10 cellular contexts compared by ENCODE assay signal in genomic region chr2:37189452-37190153, GRCh38. TPM values are rescaled to one million over a fixed set of nuclear protein-coding genes. Genes with fewer than 3 reads are reported as not detected.
DNase-seq lines count a peak whose midpoint lies in the region; ATAC-seq and TF ChIP-seq lines count a peak whose summit lies in the region.
"Had no signal": no experiment of that assay in that cellular context is flagged by ENCODE, and none has a peak within 500 bp of the region (broad histone marks: within the 10 kb centered on the region; RNA-seq: fewer than 3 reads in every experiment).

No MANE protein-coding gene starts in this region.

- CTCF ChIA-PET in activated CD8-positive, alpha-beta memory T cell treated with anti-CD3 and anti-CD28 coated beads, Interleukin-2, amount 10 ng/mL, durations not matched to agents 7 days and 5 days (lab: Charles Lee) = interaction anchor here (0.6 to 1.8 kb wide), 4 partner anchors 7 to 21 kb away, joined by 3 to 6 read pairs (median 4); no protein-coding TSS in a partner anchor

- no peaks in the 10 kb centered on the region for H3K9me3 ChIP-seq in testis
- no peaks in the 10 kb centered on the region for H3K9me3 ChIP-seq in colonic mucosa
- H3K9me3 ChIP-seq: thoracic aorta had no signal

- peak; percentile 42 for ATAC-seq in activated CD8-positive, alpha-beta memory T cell treated with anti-CD3 and anti-CD28 coated beads, Interleukin-2, amount 10 ng/mL, durations not matched to agents 7 days and 5 days
- no peak for ATAC-seq in GM21737 (IDR thresholded peaks at IDR 0.05; ENCODE audit: unreplicated experiment)
- no peak for ATAC-seq in HG02840 (IDR thresholded peaks at IDR 0.05; ENCODE audit: low FRiP score, unreplicated experiment)
- ATAC-seq: CD8-positive, alpha-beta T cell had no signal

- intact Hi-C loops in testis (cut with DNase I; ENCODE audit: low total_unique reads) = no loop called here
- intact Hi-C loops in colonic mucosa (cut with DNase I) = no loop called here

- WGBS in testis, 2 donors = 69% methylated on average over 6 of the region's 6 CpGs

- no peak overlapping the region for H3K4me3 Mint-ChIP-seq in activated CD8-positive, alpha-beta memory T cell treated with anti-CD3 and anti-CD28 coated beads, Interleukin-2, amount 10 ng/mL, durations not matched to agents 7 days and 5 days
- H3K4me3 Mint-ChIP-seq: CD8-positive, alpha-beta T cell had no signal

- H3K36me3 ChIP-seq in testis (ENCODE audit: low read depth, missing control alignments) (no peaks in the 10 kb centered on the region), colonic mucosa (no peaks in the 10 kb centered on the region)
- H3K36me3 ChIP-seq: thoracic aorta had no signal

- H3K27me3 ChIP-seq in testis (no peaks in the 10 kb centered on the region), colonic mucosa (no peaks in the 10 kb centered on the region)

- DNase-seq in activated CD8-positive, alpha-beta memory T cell treated with anti-CD3 and anti-CD28 coated beads, Interleukin-2, amount 10 ng/mL, durations not matched to agents 7 days and 5 days = no peak
- DNase-seq in activated CD8-positive, alpha-beta memory T cell treated with anti-CD3 and anti-CD28 coated beads, Interleukin-2, amount 50 U/mL, for 48 hours = no peak
- peak; percentile 92 for DNase-seq in SIG-M5 (lab: John Stamatoyannopoulos, UW)
- DNase-seq in foreskin melanocyte = peak; percentile 84
- DNase-seq in testis = peak; percentile 78
- no peak for DNase-seq in colonic mucosa
- DNase-seq: CD8-positive, alpha-beta T cell had no signal

- H3K27ac Mint-ChIP-seq in activated CD8-positive, alpha-beta memory T cell treated with anti-CD3 and anti-CD28 coated beads, Interleukin-2, amount 10 ng/mL, durations not matched to agents 7 days and 5 days = no peak overlapping the region
- H3K27ac Mint-ChIP-seq: CD8-positive, alpha-beta T cell had no signal

- H3K27ac ChIP-seq in testis = peak overlapping the region; percentile 50 to 75
- no peak overlapping the region for H3K27ac ChIP-seq in colonic mucosa
- H3K27ac ChIP-seq: thoracic aorta had no signal

- peaks cover 10% of the 10 kb centered on the region for H3K4me1 Mint-ChIP-seq in activated CD8-positive, alpha-beta memory T cell treated with anti-CD3 and anti-CD28 coated beads, Interleukin-2, amount 10 ng/mL, durations not matched to agents 7 days and 5 days

- no peak for TF ChIP-seq CTCF in testis (IDR thresholded peaks at IDR 0.05)
- no peak for TF ChIP-seq CTCF in colonic mucosa (IDR thresholded peaks at IDR 0.05)

- H3K36me3 Mint-ChIP-seq in activated CD8-positive, alpha-beta memory T cell treated with anti-CD3 and anti-CD28 coated beads, Interleukin-2, amount 10 ng/mL, durations not matched to agents 7 days and 5 days = no peaks in the 10 kb centered on the region
- H3K36me3 Mint-ChIP-seq: CD8-positive, alpha-beta T cell had no signal

- no peak for TF ChIP-seq POLR2A in testis (IDR thresholded peaks at IDR 0.05)

- no peak overlapping the region for H3K4me3 ChIP-seq in testis
- no peak overlapping the region for H3K4me3 ChIP-seq in colonic mucosa
- H3K4me3 ChIP-seq: thoracic aorta had no signal

- H3K4me1 ChIP-seq in testis (no peaks in the 10 kb centered on the region), colonic mucosa (no peaks in the 10 kb centered on the region)

- peaks cover 20% of the 10 kb centered on the region for H3K27me3 Mint-ChIP-seq in activated CD8-positive, alpha-beta memory T cell treated with anti-CD3 and anti-CD28 coated beads, Interleukin-2, amount 10 ng/mL, durations not matched to agents 7 days and 5 days

- no peaks in the 10 kb centered on the region for H3K9me3 Mint-ChIP-seq in activated CD8-positive, alpha-beta memory T cell treated with anti-CD3 and anti-CD28 coated beads, Interleukin-2, amount 10 ng/mL, durations not matched to agents 7 days and 5 days (ENCODE audit: low read depth)
- H3K9me3 Mint-ChIP-seq: CD8-positive, alpha-beta T cell had no signal

- no peak overlapping the region for H3K9ac ChIP-seq in colonic mucosa (ENCODE audit: low read depth in 2 of 2, low read length in 2 of 2)

RNA-seq across cellular contexts. Expression of gene SULT6B1, which starts 1.1 kb away (rescaled TPM):
- total RNA-seq in activated CD8-positive, alpha-beta memory T cell treated with anti-CD3 and anti-CD28 coated beads, Interleukin-2, amount 10 ng/mL, durations not matched to agents 7 days and 5 days = not detected
- 1 to 10 TPM in 1 of 2 donors, under 1 TPM in 1; 0.31 to 3.8 TPM for total RNA-seq in testis
- 1.7 TPM for polyA plus RNA-seq in testis (ENCODE audit: insufficient read depth, low read depth, low replicate concordance)
- not detected for total RNA-seq in colonic mucosa
- total RNA-seq: CD8-positive, alpha-beta T cell; thoracic aorta had no signal

RNA-seq across cellular contexts. Expression of gene CEBPZOS, which starts 6.7 kb away (rescaled TPM):
- 10 to 100 TPM; 35.6 to 37.9 TPM for total RNA-seq in activated CD8-positive, alpha-beta memory T cell treated with anti-CD3 and anti-CD28 coated beads, Interleukin-2, amount 10 ng/mL, durations not matched to agents 7 days and 5 days
- 10 to 100 TPM; 26.9 to 34.6 TPM for total RNA-seq in testis
- 41.3 TPM for polyA plus RNA-seq in testis (ENCODE audit: insufficient read depth, low read depth, low replicate concordance)
- total RNA-seq in colonic mucosa = 10 to 100 TPM; 43.1 to 49.4 TPM

RNA-seq across cellular contexts. Expression of gene EIF2AK2, which starts 32.8 kb away (rescaled TPM):
- 100 to 1,000 TPM; 115 to 175 TPM for total RNA-seq in activated CD8-positive, alpha-beta memory T cell treated with anti-CD3 and anti-CD28 coated beads, Interleukin-2, amount 10 ng/mL, durations not matched to agents 7 days and 5 days
- total RNA-seq in testis (10 to 100 TPM; 15.7 to 23.7 TPM), colonic mucosa (10 to 100 TPM; 35.4 to 37.3 TPM)
- 8.5 TPM for polyA plus RNA-seq in testis (ENCODE audit: insufficient read depth, low read depth, low replicate concordance)

RNA-seq across cellular contexts. Expression of gene CEBPZ, which starts 41.8 kb away (rescaled TPM):
- 10 to 100 TPM; 52.2 to 73.3 TPM for total RNA-seq in activated CD8-positive, alpha-beta memory T cell treated with anti-CD3 and anti-CD28 coated beads, Interleukin-2, amount 10 ng/mL, durations not matched to agents 7 days and 5 days
- 10 to 100 TPM; 50.5 to 60.9 TPM for total RNA-seq in testis
- polyA plus RNA-seq in testis (ENCODE audit: insufficient read depth, low read depth, low replicate concordance) = 29.5 TPM
- 10 to 100 TPM; 43.6 to 53.2 TPM for total RNA-seq in colonic mucosa

RNA-seq across cellular contexts. Expression of gene NDUFAF7, which starts 41.9 kb away (rescaled TPM):
- 10 to 100 TPM; 18.1 to 24.8 TPM for total RNA-seq in activated CD8-positive, alpha-beta memory T cell treated with anti-CD3 and anti-CD28 coated beads, Interleukin-2, amount 10 ng/mL, durations not matched to agents 7 days and 5 days
- total RNA-seq in testis (10 to 100 TPM; 47.2 to 60.6 TPM), colonic mucosa (10 to 100 TPM; 12.1 to 13.8 TPM)
- 170 TPM for polyA plus RNA-seq in testis (ENCODE audit: insufficient read depth, low read depth, low replicate concordance)

Comparison
In these comparisons a context has a peak if more than half of its experiments do, and no peak if none do; other contexts are left out.
1. DNase-seq: peak in SIG-M5 (single experiment), foreskin melanocyte (single experiment) and testis (single experiment); none in activated CD8-positive, alpha-beta memory T cell treated with anti-CD3 and anti-CD28 coated beads, Interleukin-2, amount 10 ng/mL, durations not matched to agents 7 days and 5 days (single experiment), activated CD8-positive, alpha-beta memory T cell treated with anti-CD3 and anti-CD28 coated beads, Interleukin-2, amount 50 U/mL, for 48 hours (single experiment) and colonic mucosa (single experiment).